13 cellular contexts compared by ENCODE assay signal in genomic region chr20:2820084-2820895, GRCh38. TPM values are rescaled to one million over a fixed set of nuclear protein-coding genes. Genes with fewer than 3 reads are reported as not detected.
DNase-seq lines count a peak whose midpoint lies in the region; ATAC-seq and TF ChIP-seq lines count a peak whose summit lies in the region.
"Had no signal": no experiment of that assay in that cellular context is flagged by ENCODE, and none has a peak within 500 bp of the region (broad histone marks: within the 10 kb centered on the region; RNA-seq: fewer than 3 reads in every experiment).

No MANE protein-coding gene starts in this region.

- no peak for ATAC-seq in CD8-positive, alpha-beta T cell
- ATAC-seq in T-helper 17 cell (no peak), GM21526 (IDR thresholded peaks at IDR 0.05; ENCODE audit: low FRiP score, unreplicated experiment) (no peak), HG02840 (IDR thresholded peaks at IDR 0.05; ENCODE audit: low FRiP score, unreplicated experiment) (no peak)

- TF ChIP-seq CTCF in CD8-positive, alpha-beta T cell (IDR thresholded peaks at IDR 0.05), result no peak
- no peak for TF ChIP-seq CTCF in fibroblast of villous mesenchyme (IDR thresholded peaks at IDR 0.05; ENCODE audit: insufficient read depth, low read depth, low read length)
- no peak for TF ChIP-seq CTCF in nephron (IDR thresholded peaks at IDR 0.05; ENCODE audit: unreplicated experiment in 3 of 3)

- H3K27ac ChIP-seq in CD8-positive, alpha-beta T cell (ENCODE audit: low read depth, low read length), result no peak overlapping the region

- peak overlapping the region; percentile 33 for H3K4me3 Mint-ChIP-seq in CD8-positive, alpha-beta T cell
- H3K4me3 Mint-ChIP-seq in T-helper 17 cell, result peak overlapping the region; percentile 63
- H3K4me3 Mint-ChIP-seq in nephron, result peak overlapping the region; percentile 69 to 72 (median 71)

- peaks cover 14% of the 10 kb centered on the region for H3K4me1 ChIP-seq in CD8-positive, alpha-beta T cell (ENCODE audit: insufficient read depth, low read length)

- peaks cover 19% of the 10 kb centered on the region for H3K4me1 Mint-ChIP-seq in CD8-positive, alpha-beta T cell (ENCODE audit: low read depth)
- H3K4me1 Mint-ChIP-seq in T-helper 17 cell, result peaks cover 20% of the 10 kb centered on the region
- peaks cover 35% of the 10 kb centered on the region for H3K4me1 Mint-ChIP-seq in nephron

- CTCF ChIA-PET in CD8-positive, alpha-beta T cell (lab: Charles Lee), result no interaction called here

- no peaks in the 10 kb centered on the region for H3K9me3 Mint-ChIP-seq in CD8-positive, alpha-beta T cell
- no peaks in the 10 kb centered on the region for H3K9me3 Mint-ChIP-seq in nephron

- H3K27me3 Mint-ChIP-seq in CD8-positive, alpha-beta T cell (ENCODE audit: low read depth), result peaks cover 10% of the 10 kb centered on the region
- peaks cover 14% of the 10 kb centered on the region for H3K27me3 Mint-ChIP-seq in T-helper 17 cell
- peaks cover 11% of the 10 kb centered on the region for H3K27me3 Mint-ChIP-seq in nephron (ENCODE audit: low read depth)

- POLR2A ChIA-PET in CD8-positive, alpha-beta T cell (lab: Charles Lee), result interaction anchor here (2.2 kb wide), 1 partner anchor 20 kb away, joined by 9 read pairs; the partner anchor contains the start of genes PCED1A and VPS16

- H3K36me3 Mint-ChIP-seq in CD8-positive, alpha-beta T cell, result no peaks in the 10 kb centered on the region
- H3K36me3 Mint-ChIP-seq in T-helper 17 cell (ENCODE audit: low read depth) (peaks cover 4% of the 10 kb centered on the region), nephron (ENCODE audit: low read depth) (no peaks in the 10 kb centered on the region)

- H3K27me3 ChIP-seq in CD8-positive, alpha-beta T cell (ENCODE audit: insufficient read depth, low read length), result no peaks in the 10 kb centered on the region

- no peak overlapping the region for H3K4me3 ChIP-seq in CD8-positive, alpha-beta T cell (ENCODE audit: low read depth, low read length)
- peak overlapping the region; percentile 10 for H3K4me3 ChIP-seq in fibroblast of villous mesenchyme (ENCODE audit: low read depth, low read length)

- no peaks in the 10 kb centered on the region for H3K36me3 ChIP-seq in CD8-positive, alpha-beta T cell (ENCODE audit: insufficient read depth, low read length)
- H3K36me3 ChIP-seq: heart right ventricle had no signal

- peak in 1 of 7 experiments; percentile 46 for DNase-seq in CD8-positive, alpha-beta T cell
- DNase-seq in T-helper 17 cell, result no peak
- DNase-seq in fibroblast of villous mesenchyme (ENCODE audit: low read depth), result peak; percentile 83
- no peak for DNase-seq in central memory CD4-positive, alpha-beta T cell
- DNase-seq in NCI-H345 (lab: John Stamatoyannopoulos, UW), result no peak
- DNase-seq: Calu3, NCI-H748 treated with DMSO at 0.1 percent for 48 hours had no signal

- intact Hi-C loops in CD8-positive, alpha-beta T cell (cut with DNase I, micrococcal nuclease), result no loop called here

- H3K27ac Mint-ChIP-seq in CD8-positive, alpha-beta T cell, result no peak overlapping the region
- H3K27ac Mint-ChIP-seq in T-helper 17 cell (peak overlapping the region; percentile 32), nephron (peak overlapping the region; percentile 97 to 98 (median 97))

- no peaks in the 10 kb centered on the region for H3K9me3 ChIP-seq in CD8-positive, alpha-beta T cell (ENCODE audit: low read length)
- H3K9me3 ChIP-seq in T-helper 17 cell (ENCODE audit: control insufficient read depth, low read length, poor library complexity, severe bottlenecking), result no peaks in the 10 kb centered on the region
- H3K9me3 ChIP-seq: heart right ventricle had no signal

RNA-seq across cellular contexts. Expression of gene TMEM239, which starts 4.1 kb away (rescaled TPM):
- total RNA-seq in CD8-positive, alpha-beta T cell, result not detected
- total RNA-seq in T-helper 17 cell, result not detected
- 0.43 TPM in 1 of 2 replicates, not detected in the other for total RNA-seq in fibroblast of villous mesenchyme
- total RNA-seq: bronchial epithelial cell, Calu3, heart right ventricle, temporal lobe had no signal

RNA-seq across cellular contexts. Expression of gene C20orf141, which starts 5.5 kb away (rescaled TPM):
- not detected for total RNA-seq in CD8-positive, alpha-beta T cell
- total RNA-seq in T-helper 17 cell (not detected), fibroblast of villous mesenchyme (0.32 TPM in 1 of 2 replicates, not detected in the other)
- total RNA-seq: bronchial epithelial cell, Calu3, heart right ventricle, temporal lobe had no signal

RNA-seq across cellular contexts. Expression of gene CPXM1, which starts 19.9 kb away (rescaled TPM):
- under 1 TPM; 0.38 to 0.50 TPM for total RNA-seq in CD8-positive, alpha-beta T cell
- total RNA-seq in T-helper 17 cell, result under 1 TPM; 0.12 to 0.23 TPM
- 7.4 and 10.8 TPM in 2 replicates for total RNA-seq in fibroblast of villous mesenchyme
- total RNA-seq: bronchial epithelial cell had no signal

RNA-seq across cellular contexts. Expression of gene PCED1A, which starts 20.2 kb away (rescaled TPM):
- total RNA-seq in CD8-positive, alpha-beta T cell, result 10 to 100 TPM; 58.7 to 62.2 TPM
- 10 to 100 TPM; 45.8 to 47.0 TPM for total RNA-seq in T-helper 17 cell
- total RNA-seq in fibroblast of villous mesenchyme, result 32.5 and 32.8 TPM in 2 replicates

RNA-seq across cellular contexts. Expression of gene VPS16, which starts 20.3 kb away (rescaled TPM):
- total RNA-seq in CD8-positive, alpha-beta T cell, result 10 to 100 TPM; 40.7 to 41.1 TPM
- 10 to 100 TPM; 41.9 to 42.9 TPM for total RNA-seq in T-helper 17 cell
- total RNA-seq in fibroblast of villous mesenchyme, result 48.6 and 51.0 TPM in 2 replicates
